ENCODE assay signal across 9 cellular contexts in the genomic region with DNA sequence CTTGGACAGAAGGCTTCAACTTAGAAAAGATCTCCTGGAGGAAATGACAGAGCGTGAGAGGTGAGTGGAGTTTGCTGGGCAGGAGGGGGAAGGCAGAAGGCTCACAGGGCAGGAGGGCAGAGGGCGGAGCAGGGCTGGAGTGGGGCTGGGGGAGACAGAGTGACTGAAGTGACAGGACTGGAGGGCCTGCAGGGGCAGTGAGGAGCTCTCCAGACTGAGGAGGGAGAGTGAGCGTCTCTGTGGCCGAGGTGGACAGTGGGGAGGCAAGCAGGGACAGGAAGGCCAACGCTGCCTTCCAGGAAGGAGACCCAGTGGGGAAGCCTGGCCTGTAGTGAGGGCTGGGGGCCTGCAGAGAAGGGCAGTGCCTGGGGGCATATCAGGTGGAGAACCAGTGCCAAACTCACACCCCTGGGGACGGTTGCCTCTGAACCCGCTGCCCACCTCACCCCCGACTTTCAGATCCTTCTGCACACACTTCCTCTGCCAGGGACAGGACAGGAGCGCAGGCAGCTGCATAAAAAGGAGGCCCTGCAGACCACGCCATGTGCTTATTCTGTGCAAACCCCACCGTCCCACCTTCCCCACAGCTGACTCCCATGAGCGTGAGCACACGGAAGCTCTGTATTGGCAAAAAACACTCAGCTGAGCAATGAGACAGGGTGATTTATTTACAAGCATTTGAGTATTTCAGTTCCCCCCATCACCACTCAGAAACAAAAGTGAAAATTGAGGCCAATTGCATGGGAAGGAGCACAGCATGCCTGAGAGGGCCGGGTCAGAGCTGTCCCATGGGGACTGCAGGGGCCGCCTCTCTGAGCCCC.
DNase-seq lines count a peak whose midpoint lies in the region; ATAC-seq, FAIRE-seq and TF ChIP-seq lines count a peak whose summit lies in the region.
"Had no signal": no experiment of that assay in that cellular context is flagged by ENCODE, and none has a peak within 500 bp of the region (broad histone marks: within the 10 kb centered on the region; RNA-seq: fewer than 3 reads in every experiment).

No MANE protein-coding gene starts in this region.

- ATAC-seq in Right ventricle myocardium superior (ENCODE audit: poor library complexity), result no peak
- no peak for ATAC-seq in left cardiac atrium
- peak; percentile 90 for ATAC-seq in HG02588 (IDR thresholded peaks at IDR 0.05; ENCODE audit: unreplicated experiment)
- ATAC-seq in HG03575 (IDR thresholded peaks at IDR 0.05; ENCODE audit: extremely low read depth, insufficient number of reproducible peaks, low FRiP score, unreplicated experiment), result peak; percentile 91

- H3K27ac ChIP-seq in colonic mucosa, result no peak overlapping the region
- H3K27ac ChIP-seq: HL-60 had no signal

- H3K36me3 ChIP-seq in colonic mucosa, result no peaks in the 10 kb centered on the region

- H3K4me3 ChIP-seq in colonic mucosa, result no peak overlapping the region

- no peaks in the 10 kb centered on the region for H3K9me3 ChIP-seq in colonic mucosa

- H3K9ac ChIP-seq in colonic mucosa (ENCODE audit: low read depth in 2 of 2, low read length in 2 of 2), result no peak overlapping the region

- no peaks in the 10 kb centered on the region for H3K4me1 ChIP-seq in colonic mucosa

- intact Hi-C loops in Right ventricle myocardium superior (cut with DNase I) (no loop called here), left cardiac atrium (cut with DNase I) (no loop called here), colonic mucosa (cut with DNase I) (no loop called here)

- FAIRE-seq in urothelium cell line (lab: Jason Lieb, UNC), result peak; percentile 53

- no peak for TF ChIP-seq CTCF in colonic mucosa (IDR thresholded peaks at IDR 0.05)

- no peaks in the 10 kb centered on the region for H3K27me3 ChIP-seq in colonic mucosa

- DNase-seq in Right ventricle myocardium superior (peak; percentile 24), left cardiac atrium (no peak), urothelium cell line (ENCODE audit: low spot score) (no peak), colonic mucosa (no peak), retina (no peak), AG08396 (ENCODE audit: low spot score) (no peak)

Comparison
In these comparisons a context has a peak if more than half of its experiments do, and no peak if none do; other contexts are left out.
1. ATAC-seq: peak in HG02588 (single experiment) and HG03575 (single experiment); none in Right ventricle myocardium superior (single experiment) and left cardiac atrium (0 of 2).